ENCODE assay signal across 3 cellular contexts in genomic region chr9:74853024-74853423, GRCh38. TPM values are rescaled to one million over a fixed set of nuclear protein-coding genes. Genes with fewer than 3 reads are reported as not detected.
"Had no signal": no experiment of that assay in that cellular context is flagged by ENCODE, and none has a peak within 500 bp of the region (broad histone marks: within the 10 kb centered on the region; RNA-seq: fewer than 3 reads in every experiment).

No MANE protein-coding gene starts in this region.

RNA-seq across cellular contexts. Expression of gene TRPM6, which starts 34.7 kb away (rescaled TPM):
- total RNA-seq: OCI-LY7, PC-3, SJSA1 had no signal
